In genomic region chr1:39601667-39602255, GRCh38 we compare ENCODE assay signal across 2 cellular contexts. TPM values are rescaled to one million over a fixed set of nuclear protein-coding genes. Genes with fewer than 3 reads are reported as not detected.
"Had no signal": no experiment of that assay in that cellular context is flagged by ENCODE, and none has a peak within 500 bp of the region (broad histone marks: within the 10 kb centered on the region; RNA-seq: fewer than 3 reads in every experiment).

No MANE protein-coding gene starts in this region.

RNA-seq across cellular contexts. Expression of gene HEYL, which starts 37.7 kb away (rescaled TPM):
- total RNA-seq: activated B cell treated with CpG ODN at 0.5 μM for 24 hours; activated CD4-positive, alpha-beta T cell treated with anti-CD3 and anti-CD28 coated beads, Interleukin-2, amount 10 ng/mL, durations not matched to agents 24 days and 14 days had no signal
